8 cellular contexts compared by ENCODE assay signal in genomic region chr17:43105146-43105545, GRCh38.
"Had no signal": no experiment of that assay in that cellular context is flagged by ENCODE, and none has a peak within 500 bp of the region (broad histone marks: within the 10 kb centered on the region; RNA-seq: fewer than 3 reads in every experiment).

No MANE protein-coding gene starts in this region.

- H2AFZ ChIP-seq: GM23248 had no signal

- H3K27ac ChIP-seq: GM23248 had no signal

- H3K4me3 ChIP-seq: GM23248, HAP-1 had no signal

- ATAC-seq: HCT116 had no signal

- FAIRE-seq: HTR-8/SVneo had no signal

- DNase-seq: GM23248, GOT3, H7, IMR-90, KBM-7 had no signal

- H3K4me1 ChIP-seq: HAP-1 had no signal

- H3K9me3 ChIP-seq: HAP-1 had no signal

- H3K9ac ChIP-seq: GM23248 had no signal
